In genomic region chr9:131012023-131012334, GRCh38 we compare ENCODE assay signal across 2 cellular contexts.
TF ChIP-seq lines count a peak whose summit lies in the region.

No MANE protein-coding gene starts in this region.

TF ChIP-seq in H1, 55 proteins besides CTCF, POLR2A, EP300 and RAD21:
- no peak for TF ChIP-seq NANOG (IDR thresholded peaks at IDR 0.05; ENCODE audit: insufficient read depth, low read depth, low read length, poor library complexity, severe bottlenecking)
- 0 out of 2 replicates have a peak, but pooled peaks have one; percentile 26 for TF ChIP-seq TEAD4 (IDR thresholded peaks at IDR 0.05; ENCODE audit: low read depth, low read length)

TF ChIP-seq in HEK293T, 16 proteins besides CTCF, POLR2A, EP300 and RAD21:
- TF ChIP-seq BHLHE40 (IDR thresholded peaks at IDR 0.05; ENCODE audit: borderline replicate concordance) = no peak
- no peak for TF ChIP-seq FOXM1 (IDR thresholded peaks at IDR 0.05; ENCODE audit: borderline replicate concordance)
